Comparison of ENCODE assay signal across 1 cellular context in genomic region chr1:3717041-3717714, GRCh38.
TF ChIP-seq lines count a peak whose summit lies in the region.

No MANE protein-coding gene starts in this region.

TF ChIP-seq in WTC11, 78 proteins besides CTCF, POLR2A, EP300 and RAD21 (continued from another document):
- TF ChIP-seq ZNF532 (CRISPR knock-in tag; IDR thresholded peaks at IDR 0.05; ENCODE audit: borderline replicate concordance) (no peak), CDX4 (CRISPR knock-in tag; IDR thresholded peaks at IDR 0.05; ENCODE audit: borderline replicate concordance) (no peak), ERG (CRISPR knock-in tag; IDR thresholded peaks at IDR 0.05) (no peak)
